In genomic region chr9:90894956-90895687, GRCh38 we compare ENCODE assay signal across 7 cellular contexts.
DNase-seq lines count a peak whose midpoint lies in the region; ATAC-seq and TF ChIP-seq lines count a peak whose summit lies in the region.

No MANE protein-coding gene starts in this region.

- no peak for DNase-seq in GM12864 (ENCODE audit: low read depth)
- no peak for DNase-seq in LNCaP clone FGC (ENCODE audit: low read depth)
- no peak for DNase-seq in dorsolateral prefrontal cortex
- peak; percentile 68 to 78 for DNase-seq in trophoblast cell
- DNase-seq in NCI-H2227 treated with DMSO at 0.1 percent for 48 hours (lab: John Stamatoyannopoulos, UW): no peak

- H4K12ac ChIP-seq in trophoblast cell (ENCODE audit: low read depth, low read length): no peak overlapping the region

- no peak overlapping the region for H3K4ac ChIP-seq in trophoblast cell (ENCODE audit: low read depth, low read length)

- H2BK120ac ChIP-seq in trophoblast cell (ENCODE audit: insufficient read depth, low read length, poor library complexity): no peak overlapping the region

- no peaks in the 10 kb centered on the region for H3K36me3 ChIP-seq in trophoblast cell (ENCODE audit: control insufficient read depth in 1 of 2, insufficient read depth in 2 of 2, low read length in 2 of 2)

- no peaks in the 10 kb centered on the region for H3K79me2 ChIP-seq in trophoblast cell (ENCODE audit: control insufficient read depth, insufficient read depth, low read length, poor library complexity)

- H3K27ac ChIP-seq in dorsolateral prefrontal cortex (no peak overlapping the region), trophoblast cell (ENCODE audit: low read depth, low read length) (no peak overlapping the region)

- intact Hi-C loops in dorsolateral prefrontal cortex (cut with DNase I): no loop called here

- H3K9me3 ChIP-seq in trophoblast cell (ENCODE audit: insufficient read depth, low read depth, low read length): no peaks in the 10 kb centered on the region

- H3K4me2 ChIP-seq in trophoblast cell (ENCODE audit: low read length): no peak overlapping the region

- ATAC-seq in HG03039 (IDR thresholded peaks at IDR 0.05; ENCODE audit: unreplicated experiment): no peak
- ATAC-seq in HG02571 (IDR thresholded peaks at IDR 0.05; ENCODE audit: unreplicated experiment): no peak

- H3K14ac ChIP-seq in trophoblast cell (ENCODE audit: low read length): no peak overlapping the region

- no peak overlapping the region for H3K18ac ChIP-seq in trophoblast cell (ENCODE audit: low read length)

- H2BK5ac ChIP-seq in trophoblast cell (ENCODE audit: low read depth, low read length, poor library complexity): no peak overlapping the region

- peak; percentile 69 for TF ChIP-seq CTCF in GM12864 (IDR thresholded peaks at IDR 0.05; ENCODE audit: low read depth, low read length, missing control alignments)
- peak; percentile 64 for TF ChIP-seq CTCF in LNCaP clone FGC (IDR thresholded peaks at IDR 0.05; ENCODE audit: control insufficient read depth, extremely low read depth, insufficient read depth)
- peak in 42 of 56 donors; percentile 15 to 51 (median 33) for TF ChIP-seq CTCF in dorsolateral prefrontal cortex (IDR thresholded peaks at IDR 0.05 in 54 of 56, conservative IDR thresholded peaks at IDR 0.05 in 2 of 56; ENCODE audit: low read depth in 1 of 56, partially characterized antibody in 56 of 56)

- H4K8ac ChIP-seq in trophoblast cell (ENCODE audit: low read depth, low read length): no peak overlapping the region

- no peak overlapping the region for H2AFZ ChIP-seq in trophoblast cell (ENCODE audit: insufficient read depth, low read length, poor library complexity)

- no peaks in the 10 kb centered on the region for H3K4me1 ChIP-seq in trophoblast cell (ENCODE audit: control insufficient read depth in 1 of 2, insufficient read depth in 2 of 2, low read length in 2 of 2)

- no peaks in the 10 kb centered on the region for H3K79me1 ChIP-seq in trophoblast cell (ENCODE audit: low read length)

- H3K4me3 ChIP-seq in GM12864 (ENCODE audit: low read depth, low read length): no peak overlapping the region
- H3K4me3 ChIP-seq in LNCaP clone FGC (ENCODE audit: low read depth, low read length): no peak overlapping the region
- H3K4me3 ChIP-seq in dorsolateral prefrontal cortex: no peak overlapping the region
- H3K4me3 ChIP-seq in trophoblast cell (ENCODE audit: low read depth, low read length): no peak overlapping the region

- no peak overlapping the region for H2BK12ac ChIP-seq in trophoblast cell (ENCODE audit: low read length)

- H3K9ac ChIP-seq in trophoblast cell (ENCODE audit: low read length): no peak overlapping the region

- no peak overlapping the region for H2AK5ac ChIP-seq in trophoblast cell (ENCODE audit: low read length)

- H3K27me3 ChIP-seq in dorsolateral prefrontal cortex (no peaks in the 10 kb centered on the region), trophoblast cell (ENCODE audit: insufficient read depth, low read length) (no peaks in the 10 kb centered on the region)

- H4K91ac ChIP-seq in trophoblast cell (ENCODE audit: low read depth, low read length): no peak overlapping the region

- no peak overlapping the region for H3K23ac ChIP-seq in trophoblast cell (ENCODE audit: low read length)

- no CpG with 5 or more reads among the region's 16 CpGs for WGBS in trophoblast cell (ENCODE audit: extremely low coverage, insufficient coverage, insufficient read length)

Comparison
In these comparisons a context has a peak if more than half of its experiments do, and no peak if none do; other contexts are left out.
1. DNase-seq: peak in trophoblast cell (2 of 2); none in GM12864 (single experiment), LNCaP clone FGC (single experiment), dorsolateral prefrontal cortex (0 of 10) and NCI-H2227 treated with DMSO at 0.1 percent for 48 hours (single experiment).
2. Peak in every context shown above with its lines, with median percentiles within 50 percentile points of each other: CTCF ChIP-seq.